Comparison of ENCODE assay signal across 1 cellular context in the genomic region with DNA sequence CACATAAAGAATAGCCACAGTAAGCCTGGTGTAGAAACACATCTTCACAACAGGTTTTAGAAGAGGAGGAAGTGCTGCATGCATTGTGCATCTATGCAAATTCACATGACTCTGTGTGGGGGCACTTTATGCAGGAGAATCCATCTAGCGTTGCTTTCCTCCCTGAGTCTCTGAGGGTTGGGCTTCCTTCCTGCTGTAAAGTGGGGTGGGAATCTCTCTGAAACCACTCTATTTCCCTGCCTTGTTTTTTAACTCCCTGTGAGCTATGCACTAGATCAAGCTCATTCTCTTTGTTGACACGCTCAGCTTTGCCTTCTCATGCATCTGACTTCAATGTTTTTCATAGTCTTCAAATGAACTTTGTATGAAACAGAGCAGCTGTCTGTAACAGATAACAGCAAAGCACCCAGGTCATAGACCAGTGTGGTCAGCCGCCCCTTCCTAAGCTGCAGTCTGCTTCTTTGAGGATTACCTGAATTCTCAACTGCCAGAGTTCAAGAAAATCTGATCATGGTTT.
TF ChIP-seq lines count a peak whose summit lies in the region.

No MANE protein-coding gene starts in this region.

TF ChIP-seq in GM23338, 12 proteins besides CTCF, POLR2A, EP300 and RAD21 (continued from another document):
- TF ChIP-seq, protein P1, sequence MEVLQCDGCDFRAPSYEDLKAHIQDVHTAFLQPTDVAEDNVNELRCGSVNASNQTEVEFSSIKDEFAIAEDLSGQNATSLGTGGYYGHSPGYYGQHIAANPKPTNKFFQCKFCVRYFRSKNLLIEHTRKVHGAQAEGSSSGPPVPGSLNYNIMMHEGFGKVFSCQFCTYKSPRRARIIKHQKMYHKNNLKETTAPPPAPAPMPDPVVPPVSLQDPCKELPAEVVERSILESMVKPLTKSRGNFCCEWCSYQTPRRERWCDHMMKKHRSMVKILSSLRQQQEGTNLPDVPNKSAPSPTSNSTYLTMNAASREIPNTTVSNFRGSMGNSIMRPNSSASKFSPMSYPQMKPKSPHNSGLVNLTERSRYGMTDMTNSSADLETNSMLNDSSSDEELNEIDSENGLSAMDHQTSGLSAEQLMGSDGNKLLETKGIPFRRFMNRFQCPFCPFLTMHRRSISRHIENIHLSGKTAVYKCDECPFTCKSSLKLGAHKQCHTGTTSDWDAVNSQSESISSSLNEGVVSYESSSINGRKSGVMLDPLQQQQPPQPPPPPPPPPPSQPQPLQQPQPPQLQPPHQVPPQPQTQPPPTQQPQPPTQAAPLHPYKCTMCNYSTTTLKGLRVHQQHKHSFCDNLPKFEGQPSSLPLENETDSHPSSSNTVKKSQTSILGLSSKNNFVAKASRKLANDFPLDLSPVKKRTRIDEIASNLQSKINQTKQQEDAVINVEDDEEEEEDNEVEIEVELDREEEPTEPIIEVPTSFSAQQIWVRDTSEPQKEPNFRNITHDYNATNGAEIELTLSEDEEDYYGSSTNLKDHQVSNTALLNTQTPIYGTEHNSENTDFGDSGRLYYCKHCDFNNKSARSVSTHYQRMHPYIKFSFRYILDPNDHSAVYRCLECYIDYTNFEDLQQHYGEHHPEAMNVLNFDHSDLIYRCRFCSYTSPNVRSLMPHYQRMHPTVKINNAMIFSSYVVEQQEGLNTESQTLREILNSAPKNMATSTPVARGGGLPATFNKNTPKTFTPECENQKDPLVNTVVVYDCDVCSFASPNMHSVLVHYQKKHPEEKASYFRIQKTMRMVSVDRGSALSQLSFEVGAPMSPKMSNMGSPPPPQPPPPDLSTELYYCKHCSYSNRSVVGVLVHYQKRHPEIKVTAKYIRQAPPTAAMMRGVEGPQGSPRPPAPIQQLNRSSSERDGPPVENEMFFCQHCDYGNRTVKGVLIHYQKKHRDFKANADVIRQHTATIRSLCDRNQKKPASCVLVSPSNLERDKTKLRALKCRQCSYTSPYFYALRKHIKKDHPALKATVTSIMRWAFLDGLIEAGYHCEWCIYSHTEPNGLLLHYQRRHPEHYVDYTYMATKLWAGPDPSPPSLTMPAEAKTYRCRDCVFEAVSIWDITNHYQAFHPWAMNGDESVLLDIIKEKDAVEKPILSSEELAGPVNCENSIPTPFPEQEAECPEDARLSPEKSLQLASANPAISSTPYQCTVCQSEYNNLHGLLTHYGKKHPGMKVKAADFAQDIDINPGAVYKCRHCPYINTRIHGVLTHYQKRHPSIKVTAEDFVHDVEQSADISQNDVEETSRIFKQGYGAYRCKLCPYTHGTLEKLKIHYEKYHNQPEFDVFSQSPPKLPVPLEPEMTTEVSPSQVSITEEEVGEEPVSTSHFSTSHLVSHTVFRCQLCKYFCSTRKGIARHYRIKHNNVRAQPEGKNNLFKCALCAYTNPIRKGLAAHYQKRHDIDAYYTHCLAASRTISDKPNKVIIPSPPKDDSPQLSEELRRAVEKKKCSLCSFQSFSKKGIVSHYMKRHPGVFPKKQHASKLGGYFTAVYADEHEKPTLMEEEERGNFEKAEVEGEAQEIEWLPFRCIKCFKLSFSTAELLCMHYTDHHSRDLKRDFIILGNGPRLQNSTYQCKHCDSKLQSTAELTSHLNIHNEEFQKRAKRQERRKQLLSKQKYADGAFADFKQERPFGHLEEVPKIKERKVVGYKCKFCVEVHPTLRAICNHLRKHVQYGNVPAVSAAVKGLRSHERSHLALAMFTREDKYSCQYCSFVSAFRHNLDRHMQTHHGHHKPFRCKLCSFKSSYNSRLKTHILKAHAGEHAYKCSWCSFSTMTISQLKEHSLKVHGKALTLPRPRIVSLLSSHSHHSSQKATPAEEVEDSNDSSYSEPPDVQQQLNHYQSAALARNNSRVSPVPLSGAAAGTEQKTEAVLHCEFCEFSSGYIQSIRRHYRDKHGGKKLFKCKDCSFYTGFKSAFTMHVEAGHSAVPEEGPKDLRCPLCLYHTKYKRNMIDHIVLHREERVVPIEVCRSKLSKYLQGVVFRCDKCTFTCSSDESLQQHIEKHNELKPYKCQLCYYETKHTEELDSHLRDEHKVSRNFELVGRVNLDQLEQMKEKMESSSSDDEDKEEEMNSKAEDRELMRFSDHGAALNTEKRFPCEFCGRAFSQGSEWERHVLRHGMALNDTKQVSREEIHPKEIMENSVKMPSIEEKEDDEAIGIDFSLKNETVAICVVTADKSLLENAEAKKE (CRISPR knock-in tag; IDR thresholded peaks at IDR 0.05) = no peak
- no peak for TF ChIP-seq STAT1 (IDR thresholded peaks at IDR 0.05; ENCODE audit: unreplicated experiment)
- TF ChIP-seq JUNB (IDR thresholded peaks at IDR 0.05; ENCODE audit: unreplicated experiment) = no peak
- TF ChIP-seq, protein P2, sequence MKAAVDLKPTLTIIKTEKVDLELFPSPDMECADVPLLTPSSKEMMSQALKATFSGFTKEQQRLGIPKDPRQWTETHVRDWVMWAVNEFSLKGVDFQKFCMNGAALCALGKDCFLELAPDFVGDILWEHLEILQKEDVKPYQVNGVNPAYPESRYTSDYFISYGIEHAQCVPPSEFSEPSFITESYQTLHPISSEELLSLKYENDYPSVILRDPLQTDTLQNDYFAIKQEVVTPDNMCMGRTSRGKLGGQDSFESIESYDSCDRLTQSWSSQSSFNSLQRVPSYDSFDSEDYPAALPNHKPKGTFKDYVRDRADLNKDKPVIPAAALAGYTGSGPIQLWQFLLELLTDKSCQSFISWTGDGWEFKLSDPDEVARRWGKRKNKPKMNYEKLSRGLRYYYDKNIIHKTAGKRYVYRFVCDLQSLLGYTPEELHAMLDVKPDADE (IDR thresholded peaks at IDR 0.05) = no peak
